In the genomic region with DNA sequence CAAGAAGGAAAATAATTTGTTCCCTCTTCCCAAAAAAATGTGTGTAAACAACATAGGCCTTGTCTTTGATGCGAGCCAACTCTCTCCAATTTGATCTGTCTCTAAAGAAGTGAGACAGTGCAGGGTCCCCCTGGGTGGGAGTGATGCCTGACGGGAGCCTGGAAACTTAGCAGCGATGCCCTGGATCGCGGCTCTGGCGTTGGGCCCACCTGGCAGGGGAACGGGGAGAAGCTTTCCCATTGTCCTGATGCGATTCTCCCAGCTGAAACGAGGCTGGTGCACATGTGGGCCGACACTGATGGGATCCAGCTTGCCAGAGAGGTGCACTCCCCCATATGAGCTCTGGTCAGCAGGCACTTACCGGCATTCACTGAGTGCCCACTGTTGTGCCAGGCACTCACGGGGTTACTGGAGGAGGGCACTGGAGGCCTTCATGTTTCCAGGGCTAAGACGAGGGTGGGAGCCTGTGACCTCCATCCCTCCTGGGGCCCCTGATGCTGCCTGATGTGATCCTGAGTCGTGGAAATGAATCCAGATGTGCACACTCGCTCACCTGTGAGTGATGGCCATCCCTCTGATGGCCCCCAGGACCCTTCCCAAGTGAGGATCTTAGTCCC, we compare ENCODE assay signal across 24 cellular contexts.
"Had no signal": no experiment of that assay in that cellular context is flagged by ENCODE, and none has a peak within 500 bp of the region (broad histone marks: within the 10 kb centered on the region; RNA-seq: fewer than 3 reads in every experiment).

No MANE protein-coding gene starts in this region.

- H3K4me3 Mint-ChIP-seq: activated B cell treated with CpG ODN at 0.5 μM for 24 hours; activated CD4-positive, alpha-beta T cell treated with anti-CD3 and anti-CD28 coated beads, Interleukin-2, amount 10 ng/mL, durations not matched to agents 24 days and 14 days; activated naive CD4-positive, alpha-beta T cell treated with anti-CD3 and anti-CD28 coated beads, Interleukin-2, amount 10 ng/mL, durations not matched to agents 7 days and 5 days; activated naive CD8-positive, alpha-beta T cell treated with anti-CD3 and anti-CD28 coated beads for 36 hours; activated T-cell treated with anti-CD3 and anti-CD28 coated beads, Interleukin-2, amount 50 U/mL, for 4 hours; T-cell had no signal

- H3K27ac ChIP-seq: SK-N-MC had no signal

- H3K4me3 ChIP-seq: SK-N-MC had no signal

- H3K9me3 Mint-ChIP-seq: activated B cell treated with CpG ODN at 0.5 μM for 24 hours; activated CD4-positive, alpha-beta T cell treated with anti-CD3 and anti-CD28 coated beads, Interleukin-2, amount 10 ng/mL, durations not matched to agents 24 days and 14 days; activated naive CD4-positive, alpha-beta T cell treated with anti-CD3 and anti-CD28 coated beads, Interleukin-2, amount 10 ng/mL, durations not matched to agents 7 days and 5 days; activated naive CD8-positive, alpha-beta T cell treated with anti-CD3 and anti-CD28 coated beads for 36 hours; activated T-cell treated with anti-CD3 and anti-CD28 coated beads, Interleukin-2, amount 50 U/mL, for 4 hours; T-cell had no signal

- DNase-seq: activated B cell treated with CpG ODN at 0.5 μM for 24 hours; activated CD4-positive, alpha-beta T cell treated with anti-CD3 and anti-CD28 coated beads for 1 hour; activated CD4-positive, alpha-beta T cell treated with anti-CD3 and anti-CD28 coated beads, Interleukin-2, amount 10 ng/mL, durations not matched to agents 24 days and 14 days; activated CD4-positive, alpha-beta T cell treated with anti-CD3 and anti-CD28 coated beads, Interleukin-2, amount 50 U/mL, for 48 hours; activated gamma-delta T cell treated with Interleukin-2 at 50 U/mL for 16 hours; activated naive CD4-positive, alpha-beta T cell treated with anti-CD3 and anti-CD28 coated beads, Interleukin-2, amount 10 ng/mL, durations not matched to agents 7 days and 5 days; activated naive CD8-positive, alpha-beta T cell treated with anti-CD3 and anti-CD28 coated beads for 36 hours; activated T-cell treated with anti-CD3 and anti-CD28 coated beads, Interleukin-2, amount 50 U/mL, for 4 hours; Kasumi-1; KBM-7; NCI-H1048; NCI-H1417 treated with DMSO at 0.1 percent for 48 hours; NCI-H1694; NCI-H2029 treated with DMSO at 0.1 percent for 48 hours; NCI-H510A treated with DMSO at 0.1 percent for 48 hours; NK-92 treated with Interleukin-12 subunit alpha and Interleukin-12 subunit beta, amount 100 ng/mL, for 24 hours; OCI-M1; RPMI8226; T-helper 2 cell; T1000 had no signal

- H3K27ac Mint-ChIP-seq: activated B cell treated with CpG ODN at 0.5 μM for 24 hours; activated CD4-positive, alpha-beta T cell treated with anti-CD3 and anti-CD28 coated beads, Interleukin-2, amount 10 ng/mL, durations not matched to agents 24 days and 14 days; activated naive CD4-positive, alpha-beta T cell treated with anti-CD3 and anti-CD28 coated beads, Interleukin-2, amount 10 ng/mL, durations not matched to agents 7 days and 5 days; activated naive CD8-positive, alpha-beta T cell treated with anti-CD3 and anti-CD28 coated beads for 36 hours; T-cell had no signal

- ATAC-seq: activated T-cell treated with anti-CD3 and anti-CD28 coated beads, Interleukin-2, amount 50 U/mL, for 4 hours; Panc1; Right ventricle myocardium inferior; T-cell had no signal

- H3K36me3 Mint-ChIP-seq: activated naive CD4-positive, alpha-beta T cell treated with anti-CD3 and anti-CD28 coated beads, Interleukin-2, amount 10 ng/mL, durations not matched to agents 7 days and 5 days; activated naive CD8-positive, alpha-beta T cell treated with anti-CD3 and anti-CD28 coated beads for 36 hours; T-cell had no signal

- H3K4me1 Mint-ChIP-seq: activated B cell treated with CpG ODN at 0.5 μM for 24 hours had no signal

- H3K27me3 Mint-ChIP-seq: activated B cell treated with CpG ODN at 0.5 μM for 24 hours; activated CD4-positive, alpha-beta T cell treated with anti-CD3 and anti-CD28 coated beads, Interleukin-2, amount 10 ng/mL, durations not matched to agents 24 days and 14 days; activated naive CD8-positive, alpha-beta T cell treated with anti-CD3 and anti-CD28 coated beads for 36 hours; T-cell had no signal
